In genomic region chr10:96292971-96293909, GRCh38 we compare ENCODE assay signal across 8 cellular contexts. TPM values are rescaled to one million over a fixed set of nuclear protein-coding genes. Genes with fewer than 3 reads are reported as not detected.
DNase-seq lines count a peak whose midpoint lies in the region; ATAC-seq and TF ChIP-seq lines count a peak whose summit lies in the region.

No MANE protein-coding gene starts in this region.

- H3K36me3 ChIP-seq in CD4-positive, CD25-positive, alpha-beta regulatory T cell (ENCODE audit: control insufficient read depth, insufficient read depth, low read length): no peaks in the 10 kb centered on the region
- H3K36me3 ChIP-seq in PC-9 (ENCODE audit: low read depth): no peaks in the 10 kb centered on the region

- POLR2A ChIA-PET in PC-9 (lab: Charles Lee; ENCODE audit: unreplicated experiment): no interaction called here

- H3K9me2 ChIP-seq in PC-9 (ENCODE audit: insufficient read depth): no peaks in the 10 kb centered on the region

- no TSS peak for BruUV-seq in PC-9 (replicated peaks; lab: Mats Ljungman, UMichigan)

- H3K4me1 ChIP-seq in CD4-positive, CD25-positive, alpha-beta regulatory T cell (ENCODE audit: control insufficient read depth, insufficient read depth, low read length, poor library complexity, severe bottlenecking): no peaks in the 10 kb centered on the region
- H3K4me1 ChIP-seq in PC-9 (replicated peaks; ENCODE audit: insufficient read depth): no peaks in the 10 kb centered on the region

- no peak overlapping the region for H3K4me2 ChIP-seq in PC-9

- H3K9me3 Mint-ChIP-seq in CD4-positive, CD25-positive, alpha-beta regulatory T cell: peaks cover 0 to 2% (median 0%) of the 10 kb centered on the region in 7 donors
- H3K9me3 Mint-ChIP-seq in nephron: no peaks in the 10 kb centered on the region

- peak overlapping the region in 1 of 4 donors; percentile 67 for H3K4me3 Mint-ChIP-seq in CD4-positive, CD25-positive, alpha-beta regulatory T cell
- H3K4me3 Mint-ChIP-seq in nephron: no peak overlapping the region

- CTCF ChIA-PET in PC-9 (lab: Charles Lee): interaction anchor here (0.5 to 0.7 kb wide), 3 partner anchors 64 to 276 kb away, joined by 3 to 5 read pairs (median 3); no protein-coding TSS in a partner anchor

- no peaks in the 10 kb centered on the region for H3K9me3 ChIP-seq in CD4-positive, CD25-positive, alpha-beta regulatory T cell (ENCODE audit: control insufficient read depth in 2 of 2, low read length in 2 of 2)
- H3K9me3 ChIP-seq in PC-9 (ENCODE audit: insufficient read depth, low read depth): no peaks in the 10 kb centered on the region

- no peaks in the 10 kb centered on the region for H3K79me2 ChIP-seq in PC-9 (ENCODE audit: low read depth)

- H3K27ac ChIP-seq in CD4-positive, CD25-positive, alpha-beta regulatory T cell (ENCODE audit: insufficient read depth, low read length, poor library complexity, severe bottlenecking): no peak overlapping the region
- no peak overlapping the region for H3K27ac ChIP-seq in PC-9

- H3K27ac Mint-ChIP-seq in CD4-positive, CD25-positive, alpha-beta regulatory T cell: no peak overlapping the region
- peak overlapping the region in 2 of 3 experiments; percentile 15 to 79 for H3K27ac Mint-ChIP-seq in nephron

- H3K36me3 Mint-ChIP-seq in CD4-positive, CD25-positive, alpha-beta regulatory T cell: no peaks in the 10 kb centered on the region
- H3K36me3 Mint-ChIP-seq in nephron (ENCODE audit: low read depth): no peaks in the 10 kb centered on the region

- intact Hi-C loops in PC-9 (cut with micrococcal nuclease; ENCODE audit: unreplicated experiment): loop anchor here (1.0 to 5.0 kb wide), 3 partner anchors 64 to 276 kb away; no protein-coding TSS in a partner anchor

- H4K20me1 ChIP-seq in PC-9 (ENCODE audit: insufficient read depth): no peaks in the 10 kb centered on the region

- peak in 1 of 2 donors; percentile 46 for ATAC-seq in CD4-positive, CD25-positive, alpha-beta regulatory T cell (ENCODE audit: low read depth in 2 of 2)
- peak; percentile 55 for ATAC-seq in GM18517 (IDR thresholded peaks at IDR 0.05; ENCODE audit: unreplicated experiment)
- peak; percentile 58 for ATAC-seq in HG03432 (IDR thresholded peaks at IDR 0.05; ENCODE audit: unreplicated experiment)
- ATAC-seq in GM21529 (IDR thresholded peaks at IDR 0.05; ENCODE audit: unreplicated experiment): no peak

- no peaks in the 10 kb centered on the region for H3F3A ChIP-seq in PC-9 (ENCODE audit: insufficient read depth, low read depth)

- H3K4me3 ChIP-seq in CD4-positive, CD25-positive, alpha-beta regulatory T cell (ENCODE audit: low read depth, low read length): no peak overlapping the region
- no peak overlapping the region for H3K4me3 ChIP-seq in PC-9

- DNase-seq in CD4-positive, CD25-positive, alpha-beta regulatory T cell: peak in 2 of 3 donors; percentile 22 to 45
- DNase-seq in PC-9: no peak
- peak; percentile 44 for DNase-seq in epidermal melanocyte (ENCODE audit: insufficient read length, low spot score)
- no peak for DNase-seq in NK-92 (lab: John Stamatoyannopoulos, UW; ENCODE audit: unreplicated experiment)

- H3K4me1 Mint-ChIP-seq in CD4-positive, CD25-positive, alpha-beta regulatory T cell: peaks cover 3 to 31% (median 13%) of the 10 kb centered on the region in 4 donors
- H3K4me1 Mint-ChIP-seq in nephron: peaks cover 9% of the 10 kb centered on the region

- H3K27me3 Mint-ChIP-seq in CD4-positive, CD25-positive, alpha-beta regulatory T cell: peaks cover 42% of the 10 kb centered on the region
- peaks cover 15% of the 10 kb centered on the region for H3K27me3 Mint-ChIP-seq in nephron (ENCODE audit: low read depth)

- H2AFZ ChIP-seq in PC-9: no peak overlapping the region

- H3K27me3 ChIP-seq in CD4-positive, CD25-positive, alpha-beta regulatory T cell (ENCODE audit: control insufficient read depth, insufficient read depth, low read length): peaks cover 25% of the 10 kb centered on the region
- H3K27me3 ChIP-seq in PC-9 (ENCODE audit: insufficient read depth, low read depth): no peaks in the 10 kb centered on the region

- TF ChIP-seq CTCF in PC-9 (conservative IDR thresholded peaks at IDR 0.05): peak; percentile 55
- peak; percentile 59 to 78 (median 68) for TF ChIP-seq CTCF in nephron (IDR thresholded peaks at IDR 0.05; ENCODE audit: unreplicated experiment in 3 of 3)

RNA-seq across cellular contexts. Expression of gene DNTT, which starts 11.0 kb away (rescaled TPM):
- total RNA-seq in CD4-positive, CD25-positive, alpha-beta regulatory T cell: not detected
- under 1 TPM in 1 of 4 donors, not detected in 3; 0.24 TPM for polyA plus RNA-seq in CD4-positive, CD25-positive, alpha-beta regulatory T cell
- not detected in 2 replicates for total RNA-seq in PC-9 (2021)

RNA-seq across cellular contexts. Expression of gene BLNK, which starts 21.9 kb away (rescaled TPM):
- total RNA-seq in CD4-positive, CD25-positive, alpha-beta regulatory T cell: 0.35 TPM
- under 1 TPM in 1 of 4 donors, not detected in 3; 0.15 TPM for polyA plus RNA-seq in CD4-positive, CD25-positive, alpha-beta regulatory T cell
- 0.98 and 1.0 TPM in 2 replicates for total RNA-seq in PC-9 (2021)

Comparison
In these comparisons a context has a peak if more than half of its experiments do, and no peak if none do; other contexts are left out.
1. DNase-seq: peak in CD4-positive, CD25-positive, alpha-beta regulatory T cell (2 of 3) and epidermal melanocyte (single experiment); none in PC-9 (0 of 2) and NK-92 (single experiment).
2. H3K27ac Mint-ChIP-seq: peak in nephron (2 of 3); none in CD4-positive, CD25-positive, alpha-beta regulatory T cell (0 of 3).